Comparison of ENCODE assay signal across 11 cellular contexts in genomic region chr6:71473908-71474307, GRCh38.
DNase-seq lines count a peak whose midpoint lies in the region; FAIRE-seq and TF ChIP-seq lines count a peak whose summit lies in the region.
"Had no signal": no experiment of that assay in that cellular context is flagged by ENCODE, and none has a peak within 500 bp of the region (broad histone marks: within the 10 kb centered on the region; RNA-seq: fewer than 3 reads in every experiment).

No MANE protein-coding gene starts in this region.

- peaks cover 43% of the 10 kb centered on the region for H3K4me1 ChIP-seq in mammary epithelial cell (ENCODE audit: insufficient read depth, low read length)
- H3K4me1 ChIP-seq in transverse colon = peaks cover 0 to 10% (median 3%) of the 10 kb centered on the region in 4 donors
- no peaks in the 10 kb centered on the region for H3K4me1 ChIP-seq in trophoblast cell (ENCODE audit: control insufficient read depth in 1 of 2, insufficient read depth in 2 of 2, low read length in 2 of 2)

- in situ Hi-C loops in mammary epithelial cell (cut with MboI; ENCODE audit: low sequenced_read_pairs in 2 of 2) = no loop called here
- in situ Hi-C loops in transverse colon (cut with MboI; ENCODE audit: low pct_ligation_motif_present in 1 of 4, low pct_unique_long_range_greater_than_20kb in 1 of 4, low sequenced_read_pairs in 3 of 4) = no loop called here

- no peaks in the 10 kb centered on the region for H3K36me3 ChIP-seq in mammary epithelial cell (ENCODE audit: insufficient read depth, low read length)
- no peaks in the 10 kb centered on the region for H3K36me3 ChIP-seq in transverse colon
- no peaks in the 10 kb centered on the region for H3K36me3 ChIP-seq in trophoblast cell (ENCODE audit: control insufficient read depth in 1 of 2, insufficient read depth in 2 of 2, low read length in 2 of 2)

- H2AK5ac ChIP-seq in trophoblast cell (ENCODE audit: low read length) = no peak overlapping the region

- intact Hi-C loops in mammary epithelial cell (cut with micrococcal nuclease) (no loop called here), transverse colon (cut with DNase I; ENCODE audit: low total_unique reads) (no loop called here)
- intact Hi-C loops in activated T-helper 2 cell treated with anti-CD3 and anti-CD28 coated beads, Interferon-gamma antibody, Interleukin-2, Interleukin-4, amounts not matched to agents 10 μg/mL and 5 μg/mL and 100 μg/mL, durations not matched to agents 14 hours and 24 hours and 36 hours (cut with micrococcal nuclease) = no loop called here

- H3K4me3 Mint-ChIP-seq in activated T-helper 2 cell treated with anti-CD3 and anti-CD28 coated beads, Interferon-gamma antibody, Interleukin-2, Interleukin-4, amounts not matched to agents 10 μg/mL and 5 μg/mL and 100 μg/mL, durations not matched to agents 14 hours and 24 hours and 36 hours (ENCODE audit: low read depth) = no peak overlapping the region
- H3K4me3 Mint-ChIP-seq: activated T-helper 1 cell treated with anti-CD3 and anti-CD28 coated beads, Interleukin-12 subunit alpha, Interleukin-12 subunit beta, Interleukin-2, Interleukin-4 antibody, amounts not matched to agents 30 ng/mL and 10 ng/mL and 1 ng/mL, durations not matched to agents 14 hours and 24 hours and 36 hours; T-cell had no signal

- H2BK120ac ChIP-seq in trophoblast cell (ENCODE audit: insufficient read depth, low read length, poor library complexity) = no peak overlapping the region

- no peak overlapping the region for H3K9ac ChIP-seq in mammary epithelial cell (ENCODE audit: insufficient read depth, low read length)
- no peak overlapping the region for H3K9ac ChIP-seq in trophoblast cell (ENCODE audit: low read length)

- no peak for TF ChIP-seq EP300 in transverse colon (IDR thresholded peaks at IDR 0.05; ENCODE audit: low read depth)

- WGBS in mammary epithelial cell (ENCODE audit: low coverage, missing lambda C conversion rate) = 11% methylated on average over 2 of the region's 2 CpGs
- WGBS in transverse colon (ENCODE audit: low coverage in 1 of 2), 2 donors = 39 to 40% methylated on average over 2 of the region's 2 CpGs
- no CpG with 5 or more reads among the region's 2 CpGs for WGBS in trophoblast cell (ENCODE audit: extremely low coverage, insufficient coverage, insufficient read length)

- H3K4me2 ChIP-seq in mammary epithelial cell (ENCODE audit: insufficient read depth, low read depth, low read length) = no peak overlapping the region
- H3K4me2 ChIP-seq in trophoblast cell (ENCODE audit: low read length) = no peak overlapping the region

- no peak overlapping the region for H3K4ac ChIP-seq in trophoblast cell (ENCODE audit: low read depth, low read length)

- CTCF ChIA-PET in mammary epithelial cell (lab: Charles Lee; ENCODE audit: low non-redundant PET) = no interaction called here

- peak overlapping the region; percentile 31 for H2AFZ ChIP-seq in mammary epithelial cell (ENCODE audit: low read depth, low read length)
- no peak overlapping the region for H2AFZ ChIP-seq in trophoblast cell (ENCODE audit: insufficient read depth, low read length, poor library complexity)

- peaks cover 2% of the 10 kb centered on the region for H3K79me1 ChIP-seq in trophoblast cell (ENCODE audit: low read length)

- no TSS peak for BruUV-seq in mammary epithelial cell (replicated peaks; lab: Mats Ljungman, UMichigan)

- H3K27me3 Mint-ChIP-seq in activated T-helper 2 cell treated with anti-CD3 and anti-CD28 coated beads, Interferon-gamma antibody, Interleukin-2, Interleukin-4, amounts not matched to agents 10 μg/mL and 5 μg/mL and 100 μg/mL, durations not matched to agents 14 hours and 24 hours and 36 hours (ENCODE audit: low read depth) = no peaks in the 10 kb centered on the region

- no peak overlapping the region for H3K14ac ChIP-seq in trophoblast cell (ENCODE audit: low read length)

- no peak for TF ChIP-seq POLR2A in transverse colon (IDR thresholded peaks at IDR 0.05)

- DNase-seq in HTR-8/SVneo (ENCODE audit: insufficient read length, low spot score) (no peak), mammary epithelial cell (peak; percentile 91), iris pigment epithelial cell (ENCODE audit: low read depth) (peak; percentile 98), transverse colon (peak; percentile 28), UCSD-AML1 (lab: John Stamatoyannopoulos, UW; ENCODE audit: unreplicated experiment) (no peak), trophoblast cell (no peak)
- no peak for DNase-seq in activated T-helper 2 cell treated with anti-CD3 and anti-CD28 coated beads, Interferon-gamma antibody, Interleukin-2, Interleukin-4, amounts not matched to agents 10 μg/mL and 5 μg/mL and 100 μg/mL, durations not matched to agents 14 hours and 24 hours and 36 hours (ENCODE audit: low spot score)
- DNase-seq: NCI-H1694, nucleus accumbens, T-cell had no signal

- H3K27ac ChIP-seq in mammary epithelial cell (ENCODE audit: insufficient read depth, low read depth, low read length) = no peak overlapping the region
- H3K27ac ChIP-seq in transverse colon = no peak overlapping the region
- H3K27ac ChIP-seq in trophoblast cell (ENCODE audit: low read depth, low read length) = no peak overlapping the region

- H3K27ac Mint-ChIP-seq in activated T-helper 2 cell treated with anti-CD3 and anti-CD28 coated beads, Interferon-gamma antibody, Interleukin-2, Interleukin-4, amounts not matched to agents 10 μg/mL and 5 μg/mL and 100 μg/mL, durations not matched to agents 14 hours and 24 hours and 36 hours = no peak overlapping the region
- H3K27ac Mint-ChIP-seq: activated T-helper 1 cell treated with anti-CD3 and anti-CD28 coated beads, Interleukin-12 subunit alpha, Interleukin-12 subunit beta, Interleukin-2, Interleukin-4 antibody, amounts not matched to agents 30 ng/mL and 10 ng/mL and 1 ng/mL, durations not matched to agents 14 hours and 24 hours and 36 hours; T-cell had no signal

- no peaks in the 10 kb centered on the region for H3K9me3 ChIP-seq in mammary epithelial cell (replicated peaks; ENCODE audit: insufficient read depth, low read length)
- no peaks in the 10 kb centered on the region for H3K9me3 ChIP-seq in transverse colon
- no peaks in the 10 kb centered on the region for H3K9me3 ChIP-seq in trophoblast cell (ENCODE audit: insufficient read depth, low read depth, low read length)

- H3K9me3 Mint-ChIP-seq in activated T-helper 2 cell treated with anti-CD3 and anti-CD28 coated beads, Interferon-gamma antibody, Interleukin-2, Interleukin-4, amounts not matched to agents 10 μg/mL and 5 μg/mL and 100 μg/mL, durations not matched to agents 14 hours and 24 hours and 36 hours = no peaks in the 10 kb centered on the region
- H3K9me3 Mint-ChIP-seq: activated T-helper 1 cell treated with anti-CD3 and anti-CD28 coated beads, Interleukin-12 subunit alpha, Interleukin-12 subunit beta, Interleukin-2, Interleukin-4 antibody, amounts not matched to agents 30 ng/mL and 10 ng/mL and 1 ng/mL, durations not matched to agents 14 hours and 24 hours and 36 hours had no signal

- H3K23ac ChIP-seq in trophoblast cell (ENCODE audit: low read length) = no peak overlapping the region

- no peak overlapping the region for H2BK12ac ChIP-seq in trophoblast cell (ENCODE audit: low read length)

- FAIRE-seq in HTR-8/SVneo (lab: Jason Lieb, UNC) = peak; percentile 88

- no peak overlapping the region for H4K8ac ChIP-seq in trophoblast cell (ENCODE audit: low read depth, low read length)

- H4K20me1 ChIP-seq in mammary epithelial cell (ENCODE audit: insufficient read depth, low read length) = no peaks in the 10 kb centered on the region

- H3K18ac ChIP-seq in trophoblast cell (ENCODE audit: low read length) = no peak overlapping the region

- H3K79me2 ChIP-seq in mammary epithelial cell (ENCODE audit: insufficient read depth, low read length) (no peaks in the 10 kb centered on the region), trophoblast cell (ENCODE audit: control insufficient read depth, insufficient read depth, low read length, poor library complexity) (no peaks in the 10 kb centered on the region)

- dilution Hi-C loops in mammary epithelial cell (cut with HindIII; ENCODE audit: low sequenced_read_pairs) = no loop called here

- no peak overlapping the region for H4K91ac ChIP-seq in trophoblast cell (ENCODE audit: low read depth, low read length)

- H3K36me3 Mint-ChIP-seq in activated T-helper 2 cell treated with anti-CD3 and anti-CD28 coated beads, Interferon-gamma antibody, Interleukin-2, Interleukin-4, amounts not matched to agents 10 μg/mL and 5 μg/mL and 100 μg/mL, durations not matched to agents 14 hours and 24 hours and 36 hours (ENCODE audit: low read depth) = no peaks in the 10 kb centered on the region
- H3K36me3 Mint-ChIP-seq: T-cell had no signal

- H3K27me3 ChIP-seq in mammary epithelial cell (ENCODE audit: insufficient read depth, low read length) (no peaks in the 10 kb centered on the region), transverse colon (no peaks in the 10 kb centered on the region), trophoblast cell (ENCODE audit: insufficient read depth, low read length) (no peaks in the 10 kb centered on the region)

- H3K4me3 ChIP-seq in mammary epithelial cell (replicated peaks in 1 of 3; ENCODE audit: insufficient read depth in 1 of 3, low read depth in 2 of 3, low read length in 3 of 3) = no peak overlapping the region
- no peak overlapping the region for H3K4me3 ChIP-seq in transverse colon
- H3K4me3 ChIP-seq in trophoblast cell (ENCODE audit: low read depth, low read length) = no peak overlapping the region

- H3K4me1 Mint-ChIP-seq in activated T-helper 2 cell treated with anti-CD3 and anti-CD28 coated beads, Interferon-gamma antibody, Interleukin-2, Interleukin-4, amounts not matched to agents 10 μg/mL and 5 μg/mL and 100 μg/mL, durations not matched to agents 14 hours and 24 hours and 36 hours (ENCODE audit: low read depth) = no peaks in the 10 kb centered on the region
- H3K4me1 Mint-ChIP-seq: T-cell had no signal

- no peak overlapping the region for H2BK5ac ChIP-seq in trophoblast cell (ENCODE audit: low read depth, low read length, poor library complexity)

- H4K12ac ChIP-seq in trophoblast cell (ENCODE audit: low read depth, low read length) = no peak overlapping the region

- TF ChIP-seq CTCF in mammary epithelial cell (conservative IDR thresholded peaks at IDR 0.05 in 1 of 2, IDR thresholded peaks at IDR 0.05 in 1 of 2; ENCODE audit: extremely low read depth in 1 of 2, insufficient read depth in 1 of 2, low read depth in 1 of 2, low read length in 2 of 2) (no peak), transverse colon (IDR thresholded peaks at IDR 0.05) (no peak)

Comparison
In these comparisons a context has a peak if more than half of its experiments do, and no peak if none do; other contexts are left out.
1. DNase-seq: peak in mammary epithelial cell (single experiment), iris pigment epithelial cell (single experiment) and transverse colon (single experiment); none in HTR-8/SVneo (single experiment), UCSD-AML1 (single experiment), trophoblast cell (0 of 2) and activated T-helper 2 cell treated with anti-CD3 and anti-CD28 coated beads, Interferon-gamma antibody, Interleukin-2, Interleukin-4, amounts not matched to agents 10 μg/mL and 5 μg/mL and 100 μg/mL, durations not matched to agents 14 hours and 24 hours and 36 hours (single experiment).